8 cellular contexts compared by ENCODE assay signal in genomic region chr1:31548518-31548898, GRCh38. TPM values are rescaled to one million over a fixed set of nuclear protein-coding genes. Genes with fewer than 3 reads are reported as not detected.
DNase-seq lines count a peak whose midpoint lies in the region; ATAC-seq lines count a peak whose summit lies in the region.

No MANE protein-coding gene starts in this region.

- WGBS in HUES64 = 64% methylated on average over 12 of the region's 12 CpGs
- no CpG with 5 or more reads among the region's 12 CpGs for WGBS in neuronal stem cell (ENCODE audit: extremely low coverage in 2 of 2, insufficient read length in 2 of 2, insufficient replicate concordance in 1 of 2), 2 donors

- peak overlapping the region; percentile 54 for H2BK5ac ChIP-seq in neuronal stem cell (ENCODE audit: low read length)

- H3K9ac ChIP-seq in HUES64 (ENCODE audit: low read depth, low read length) (peak overlapping the region; percentile 50; the same call in 1 of the 2 replicates), neuronal stem cell (ENCODE audit: low read depth, low read length, poor library complexity) (no peak overlapping the region)

- H3K9me3 ChIP-seq in HUES64 (ENCODE audit: insufficient read depth, low read depth, low read length) (no peaks in the 10 kb centered on the region), neuronal stem cell (replicated peaks in 1 of 2; ENCODE audit: control insufficient read depth in 2 of 2, insufficient read depth in 1 of 2, low read depth in 1 of 2, low read length in 2 of 2) (no peaks in the 10 kb centered on the region)

- 0 out of 2 replicates have a peak, but pooled peaks cover 2% of the 10 kb centered on the region for H3K4me1 ChIP-seq in HUES64 (ENCODE audit: insufficient read depth, low read length)
- peaks cover 0 to 10% of the 10 kb centered on the region in 2 donors for H3K4me1 ChIP-seq in neuronal stem cell (ENCODE audit: control insufficient read depth in 2 of 2, insufficient read depth in 1 of 2, low read depth in 1 of 2, low read length in 2 of 2)

- no peak overlapping the region for H3K4me2 ChIP-seq in neuronal stem cell (ENCODE audit: insufficient read depth, low read length, poor library complexity, severe bottlenecking)

- peak overlapping the region; percentile 29 for H4K8ac ChIP-seq in neuronal stem cell (ENCODE audit: low read depth, low read length)

- peak overlapping the region; percentile 69 for H3K18ac ChIP-seq in neuronal stem cell (ENCODE audit: low read length)

- peak overlapping the region; percentile 10 for H3K14ac ChIP-seq in neuronal stem cell (ENCODE audit: low read length)

- DNase-seq in epithelial cell of prostate (ENCODE audit: low read depth, low spot score) = no peak
- no peak for DNase-seq in neuronal stem cell (ENCODE audit: low spot score)
- DNase-seq in amniotic stem cell (lab: John Stamatoyannopoulos, UW) = no peak
- no peak for DNase-seq in AG08396 (ENCODE audit: low spot score)
- no peak for DNase-seq in NCI-H1436 (lab: John Stamatoyannopoulos, UW)

- H2BK12ac ChIP-seq in neuronal stem cell (ENCODE audit: low read length) = peak overlapping the region; percentile 47

- H3K79me1 ChIP-seq in neuronal stem cell (ENCODE audit: low read depth, low read length) = no peaks in the 10 kb centered on the region

- H3K4me3 ChIP-seq in HUES64 (ENCODE audit: low read length) = no peak overlapping the region
- H3K4me3 ChIP-seq in neuronal stem cell (ENCODE audit: low read length in 2 of 2) = no peak overlapping the region

- H2BK15ac ChIP-seq in neuronal stem cell (ENCODE audit: low read length) = peak overlapping the region; percentile 73

- H2AFZ ChIP-seq in neuronal stem cell (ENCODE audit: low read length) = peak overlapping the region; percentile 87

- H3K27ac ChIP-seq in HUES64 (ENCODE audit: low read depth, low read length) = no peak overlapping the region
- H3K27ac ChIP-seq in epithelial cell of prostate = peak overlapping the region; percentile 74
- no peak overlapping the region for H3K27ac ChIP-seq in neuronal stem cell (replicated peaks; ENCODE audit: low read length)

- H2BK120ac ChIP-seq in neuronal stem cell (ENCODE audit: low read depth, low read length) = no peak overlapping the region

- ATAC-seq in GM18517 (IDR thresholded peaks at IDR 0.05; ENCODE audit: unreplicated experiment) (peak; percentile 27), GM21723 (IDR thresholded peaks at IDR 0.05; ENCODE audit: unreplicated experiment) (no peak)

- H2AK5ac ChIP-seq in neuronal stem cell (ENCODE audit: low read depth, low read length) = peak overlapping the region; percentile 86

- no peaks in the 10 kb centered on the region for H3K36me3 ChIP-seq in HUES64 (ENCODE audit: insufficient read depth, low read length)
- no peaks in the 10 kb centered on the region for H3K36me3 ChIP-seq in neuronal stem cell (replicated peaks in 1 of 2; ENCODE audit: control insufficient read depth in 2 of 2, insufficient read depth in 2 of 2, low read length in 2 of 2)

- peak overlapping the region; percentile 11 for H4K91ac ChIP-seq in neuronal stem cell (ENCODE audit: low read depth, low read length, poor library complexity)

- H3K27me3 ChIP-seq in HUES64 (ENCODE audit: insufficient read depth, low read length) (no peaks in the 10 kb centered on the region), neuronal stem cell (ENCODE audit: control insufficient read depth in 3 of 3, insufficient read depth in 3 of 3, low read depth in 1 of 3, low read length in 3 of 3) (no peaks in the 10 kb centered on the region)

- H3K4ac ChIP-seq in neuronal stem cell (ENCODE audit: low read length) = no peak overlapping the region

- H3K23ac ChIP-seq in neuronal stem cell (ENCODE audit: low read depth, low read length, poor library complexity) = no peak overlapping the region

RNA-seq across cellular contexts. Expression of gene TINAGL1, which starts 27.8 kb away (rescaled TPM):
- polyA plus RNA-seq in HUES64 (2013, experiment 1 of 2) = 2.5 TPM
- 3.2 TPM for polyA plus RNA-seq in HUES64 (2013, experiment 2 of 2)
- 0.06 TPM for polyA plus RNA-seq in neuronal stem cell (2013, experiment 1 of 2)
- polyA plus RNA-seq in neuronal stem cell (2013, experiment 2 of 2) = not detected
